ENCODE assay signal across 16 cellular contexts in the genomic region with DNA sequence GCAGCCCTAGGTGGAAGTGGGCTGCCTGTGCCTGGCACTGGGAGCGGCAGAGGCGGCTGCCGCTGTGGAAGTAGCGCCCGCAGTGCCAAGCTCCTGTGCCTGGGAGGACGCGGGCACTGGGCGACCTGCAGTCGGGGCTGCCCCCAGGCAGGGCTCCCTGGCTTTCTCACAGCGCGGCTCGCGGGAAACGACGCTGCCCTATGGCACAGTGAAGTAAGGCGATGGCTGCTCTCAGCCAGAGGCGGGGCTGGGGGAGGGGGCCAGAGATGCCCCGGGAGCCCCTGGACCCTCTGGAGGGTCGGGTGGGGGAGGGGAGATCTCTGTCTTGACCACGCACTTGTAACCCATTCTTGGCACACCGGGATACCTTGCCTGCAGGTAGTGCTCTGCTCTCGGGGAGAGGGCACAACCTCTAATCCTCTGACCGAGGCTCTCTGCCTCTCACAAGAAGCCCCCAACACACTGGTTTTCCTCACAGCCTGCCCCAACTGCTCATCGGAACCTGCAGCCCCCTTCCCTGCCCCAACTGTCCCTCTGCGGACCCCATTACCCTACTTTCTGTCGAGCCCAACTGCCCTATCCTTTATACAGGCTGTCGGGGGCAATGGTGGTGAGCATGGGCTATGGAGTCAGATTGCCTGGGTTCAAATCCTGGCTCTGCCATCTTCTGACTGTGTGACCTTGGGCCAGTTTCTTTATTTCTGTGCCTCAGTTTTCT. TPM values are rescaled to one million over a fixed set of nuclear protein-coding genes. Genes with fewer than 3 reads are reported as not detected.
DNase-seq lines count a peak whose midpoint lies in the region; ATAC-seq and TF ChIP-seq lines count a peak whose summit lies in the region.
"Had no signal": no experiment of that assay in that cellular context is flagged by ENCODE, and none has a peak within 500 bp of the region (broad histone marks: within the 10 kb centered on the region; RNA-seq: fewer than 3 reads in every experiment).

No MANE protein-coding gene starts in this region.

- peak overlapping the region; percentile 40 for H3K4me3 Mint-ChIP-seq in central memory CD8-positive, alpha-beta T cell
- H3K4me3 Mint-ChIP-seq in nephron (peak overlapping the region in 2 of 3 experiments; percentile 20 to 38), natural killer cell (no peak overlapping the region)
- no peak overlapping the region for H3K4me3 Mint-ChIP-seq in activated T-helper 2 cell treated with anti-CD3 and anti-CD28 coated beads, Interferon-gamma antibody, Interleukin-2, Interleukin-4, amounts not matched to agents 10 μg/mL and 5 μg/mL and 100 μg/mL, durations not matched to agents 14 hours and 24 hours and 36 hours (ENCODE audit: low read depth)
- no peak overlapping the region for H3K4me3 Mint-ChIP-seq in activated T-cell treated with anti-CD3 and anti-CD28 coated beads, Interleukin-2, amount 50 U/mL, for 72 hours

- H3K27ac Mint-ChIP-seq in central memory CD8-positive, alpha-beta T cell (ENCODE audit: low read depth), result no peak overlapping the region
- H3K27ac Mint-ChIP-seq in nephron (no peak overlapping the region), natural killer cell (no peak overlapping the region)
- H3K27ac Mint-ChIP-seq in activated T-helper 2 cell treated with anti-CD3 and anti-CD28 coated beads, Interferon-gamma antibody, Interleukin-2, Interleukin-4, amounts not matched to agents 10 μg/mL and 5 μg/mL and 100 μg/mL, durations not matched to agents 14 hours and 24 hours and 36 hours, result no peak overlapping the region
- no peak overlapping the region for H3K27ac Mint-ChIP-seq in activated T-cell treated with anti-CD3 and anti-CD28 coated beads, Interleukin-2, amount 50 U/mL, for 72 hours
- H3K27ac Mint-ChIP-seq: activated naive CD8-positive, alpha-beta T cell treated with anti-CD3 and anti-CD28 coated beads for 36 hours had no signal

- peaks cover 79% of the 10 kb centered on the region for H3K27me3 ChIP-seq in ACC112 (ENCODE audit: insufficient read depth, low read length)

- no peak overlapping the region for H3K27ac ChIP-seq in ACC112 (ENCODE audit: low read depth, low read length)
- H3K27ac ChIP-seq: BLaER1, cardiac muscle cell, GM23248, left lung had no signal

- no peaks in the 10 kb centered on the region for H3K36me3 Mint-ChIP-seq in central memory CD8-positive, alpha-beta T cell (ENCODE audit: insufficient read depth)
- H3K36me3 Mint-ChIP-seq in nephron (ENCODE audit: low read depth) (no peaks in the 10 kb centered on the region), natural killer cell (peaks cover 9% of the 10 kb centered on the region)
- H3K36me3 Mint-ChIP-seq in activated T-helper 2 cell treated with anti-CD3 and anti-CD28 coated beads, Interferon-gamma antibody, Interleukin-2, Interleukin-4, amounts not matched to agents 10 μg/mL and 5 μg/mL and 100 μg/mL, durations not matched to agents 14 hours and 24 hours and 36 hours (ENCODE audit: low read depth), result no peaks in the 10 kb centered on the region
- no peaks in the 10 kb centered on the region for H3K36me3 Mint-ChIP-seq in activated T-cell treated with anti-CD3 and anti-CD28 coated beads, Interleukin-2, amount 50 U/mL, for 72 hours (ENCODE audit: insufficient read depth in 2 of 2)
- H3K36me3 Mint-ChIP-seq: activated naive CD8-positive, alpha-beta T cell treated with anti-CD3 and anti-CD28 coated beads for 36 hours had no signal

- H3K4me1 Mint-ChIP-seq in central memory CD8-positive, alpha-beta T cell, result no peaks in the 10 kb centered on the region
- H3K4me1 Mint-ChIP-seq in nephron (peaks cover 26% of the 10 kb centered on the region), natural killer cell (peaks cover 0 to 12% of the 10 kb centered on the region in 2 donors)
- H3K4me1 Mint-ChIP-seq in activated T-helper 2 cell treated with anti-CD3 and anti-CD28 coated beads, Interferon-gamma antibody, Interleukin-2, Interleukin-4, amounts not matched to agents 10 μg/mL and 5 μg/mL and 100 μg/mL, durations not matched to agents 14 hours and 24 hours and 36 hours (ENCODE audit: low read depth), result peaks cover 4% of the 10 kb centered on the region
- peaks cover 4% of the 10 kb centered on the region for H3K4me1 Mint-ChIP-seq in activated T-cell treated with anti-CD3 and anti-CD28 coated beads, Interleukin-2, amount 50 U/mL, for 72 hours (ENCODE audit: low read depth)

- peak overlapping the region; percentile 71; the same call in 1 of the 2 replicates for H3K4me3 ChIP-seq in ACC112 (ENCODE audit: low read depth, low read length)
- H3K4me3 ChIP-seq: BLaER1 had no signal

- no peak overlapping the region for H2AFZ ChIP-seq in ACC112 (ENCODE audit: low read length, unreplicated experiment)

- ATAC-seq in central memory CD8-positive, alpha-beta T cell (replicated peaks; ENCODE audit: extremely low read depth, poor library complexity, severe bottlenecking), result no peak
- ATAC-seq in activated T-cell treated with anti-CD3 and anti-CD28 coated beads, Interleukin-2, amount 50 U/mL, for 72 hours (replicated peaks in 1 of 2), result no peak
- ATAC-seq in GM19467 (IDR thresholded peaks at IDR 0.05; ENCODE audit: unreplicated experiment), result no peak
- ATAC-seq in natural killer cell, result no peak

- no peaks in the 10 kb centered on the region for H3K79me2 ChIP-seq in ACC112 (ENCODE audit: control insufficient read depth, insufficient read depth, low read length, unreplicated experiment)

- H3K4me1 ChIP-seq in ACC112 (ENCODE audit: control insufficient read depth, insufficient read depth, low read length, unreplicated experiment), result peaks cover 4% of the 10 kb centered on the region

- peaks cover 92% of the 10 kb centered on the region for H3K27me3 Mint-ChIP-seq in central memory CD8-positive, alpha-beta T cell
- peaks cover 64% of the 10 kb centered on the region for H3K27me3 Mint-ChIP-seq in nephron (ENCODE audit: low read depth)
- peaks cover 79% of the 10 kb centered on the region for H3K27me3 Mint-ChIP-seq in activated T-helper 2 cell treated with anti-CD3 and anti-CD28 coated beads, Interferon-gamma antibody, Interleukin-2, Interleukin-4, amounts not matched to agents 10 μg/mL and 5 μg/mL and 100 μg/mL, durations not matched to agents 14 hours and 24 hours and 36 hours (ENCODE audit: low read depth)
- H3K27me3 Mint-ChIP-seq in activated T-cell treated with anti-CD3 and anti-CD28 coated beads, Interleukin-2, amount 50 U/mL, for 72 hours (ENCODE audit: low read depth), result peaks cover 87% of the 10 kb centered on the region
- H3K27me3 Mint-ChIP-seq in natural killer cell (ENCODE audit: low read depth in 2 of 2), result peaks cover 65 to 72% of the 10 kb centered on the region in 2 donors

- no peaks in the 10 kb centered on the region for H3K36me3 ChIP-seq in ACC112 (ENCODE audit: insufficient read depth, low read length)
- H3K36me3 ChIP-seq: BLaER1, cardiac muscle cell, left lung, MG63 had no signal

- no peak for TF ChIP-seq CTCF in GM10266 (IDR thresholded peaks at IDR 0.05; ENCODE audit: control insufficient read depth, insufficient read depth, low read depth, missing control alignments)
- TF ChIP-seq CTCF in nephron (IDR thresholded peaks at IDR 0.05; ENCODE audit: unreplicated experiment in 3 of 3), result no peak
- no peak for TF ChIP-seq CTCF in natural killer cell (IDR thresholded peaks at IDR 0.05)

- intact Hi-C loops in activated T-helper 2 cell treated with anti-CD3 and anti-CD28 coated beads, Interferon-gamma antibody, Interleukin-2, Interleukin-4, amounts not matched to agents 10 μg/mL and 5 μg/mL and 100 μg/mL, durations not matched to agents 14 hours and 24 hours and 36 hours (cut with micrococcal nuclease), result no loop called here
- intact Hi-C loops in natural killer cell (cut with micrococcal nuclease), result no loop called here

- DNase-seq in GM10266 (ENCODE audit: extremely low spot score) (peak; percentile 11), natural killer cell (no peak)
- no peak for DNase-seq in central memory CD8-positive, alpha-beta T cell (ENCODE audit: low spot score in 2 of 2)
- DNase-seq in activated T-helper 2 cell treated with anti-CD3 and anti-CD28 coated beads, Interferon-gamma antibody, Interleukin-2, Interleukin-4, amounts not matched to agents 10 μg/mL and 5 μg/mL and 100 μg/mL, durations not matched to agents 14 hours and 24 hours and 36 hours (ENCODE audit: low spot score), result no peak
- no peak for DNase-seq in activated T-cell treated with anti-CD3 and anti-CD28 coated beads, Interleukin-2, amount 50 U/mL, for 72 hours
- DNase-seq: activated naive CD8-positive, alpha-beta T cell treated with anti-CD3 and anti-CD28 coated beads for 36 hours; GM23248; left lung; MG63; NCI-H1930; NCI-H526 had no signal

- H3K9me3 Mint-ChIP-seq in central memory CD8-positive, alpha-beta T cell, result peaks cover 6% of the 10 kb centered on the region
- H3K9me3 Mint-ChIP-seq in nephron (peaks cover 16% of the 10 kb centered on the region), natural killer cell (peaks cover 0 to 2% of the 10 kb centered on the region in 2 donors)
- H3K9me3 Mint-ChIP-seq in activated T-helper 2 cell treated with anti-CD3 and anti-CD28 coated beads, Interferon-gamma antibody, Interleukin-2, Interleukin-4, amounts not matched to agents 10 μg/mL and 5 μg/mL and 100 μg/mL, durations not matched to agents 14 hours and 24 hours and 36 hours, result no peaks in the 10 kb centered on the region
- H3K9me3 Mint-ChIP-seq in activated T-cell treated with anti-CD3 and anti-CD28 coated beads, Interleukin-2, amount 50 U/mL, for 72 hours, result no peaks in the 10 kb centered on the region

RNA-seq across cellular contexts. Expression of gene TRIM29, which starts 32.2 kb away (rescaled TPM):
- total RNA-seq in activated T-helper 2 cell treated with anti-CD3 and anti-CD28 coated beads, Interferon-gamma antibody, Interleukin-2, Interleukin-4, amounts not matched to agents 10 μg/mL and 5 μg/mL and 100 μg/mL, durations not matched to agents 14 hours and 24 hours and 36 hours, result not detected in 2 replicates
- not detected for total RNA-seq in activated T-cell treated with anti-CD3 and anti-CD28 coated beads, Interleukin-2, amount 50 U/mL, for 72 hours
- not detected for total RNA-seq in natural killer cell
- total RNA-seq: activated naive CD8-positive, alpha-beta T cell treated with anti-CD3 and anti-CD28 coated beads for 36 hours; cardiac muscle cell; GM23248 had no signal

RNA-seq across cellular contexts. Expression of gene OAF, which starts 40.7 kb away (rescaled TPM):
- 2.8 and 2.9 TPM in 2 replicates for total RNA-seq in activated T-helper 2 cell treated with anti-CD3 and anti-CD28 coated beads, Interferon-gamma antibody, Interleukin-2, Interleukin-4, amounts not matched to agents 10 μg/mL and 5 μg/mL and 100 μg/mL, durations not matched to agents 14 hours and 24 hours and 36 hours
- total RNA-seq in activated T-cell treated with anti-CD3 and anti-CD28 coated beads, Interleukin-2, amount 50 U/mL, for 72 hours, result 1 to 10 TPM; 1.2 to 2.4 TPM
- 1 to 10 TPM; 2.8 to 5.1 (median 3.8) TPM for total RNA-seq in natural killer cell

Comparison
In these comparisons a context has a peak if more than half of its experiments do, and no peak if none do; other contexts are left out.
1. H3K4me3 Mint-ChIP-seq: peak in central memory CD8-positive, alpha-beta T cell (single experiment) and nephron (2 of 3); none in activated T-helper 2 cell treated with anti-CD3 and anti-CD28 coated beads, Interferon-gamma antibody, Interleukin-2, Interleukin-4, amounts not matched to agents 10 μg/mL and 5 μg/mL and 100 μg/mL, durations not matched to agents 14 hours and 24 hours and 36 hours (single experiment), activated T-cell treated with anti-CD3 and anti-CD28 coated beads, Interleukin-2, amount 50 U/mL, for 72 hours (0 of 2) and natural killer cell (single experiment).